Comparison of ENCODE assay signal across 8 cellular contexts in genomic region chr5:14108170-14108996, GRCh38. TPM values are rescaled to one million over a fixed set of nuclear protein-coding genes. Genes with fewer than 3 reads are reported as not detected.
DNase-seq lines count a peak whose midpoint lies in the region; ATAC-seq and TF ChIP-seq lines count a peak whose summit lies in the region.

No MANE protein-coding gene starts in this region.

- intact Hi-C loops in Right ventricle myocardium inferior (cut with DNase I): loop anchor here (1.0 to 5.0 kb wide), 3 partner anchors 34 to 162 kb away; partner anchors contain the start of gene TRIO
- intact Hi-C loops in cardiac septum (cut with DNase I): loop anchor here (2.0 to 5.0 kb wide), 4 partner anchors 34 to 160 kb away; partner anchors contain the start of gene TRIO
- intact Hi-C loops in dendritic cell treated with granulocyte-macrophage colony-stimulating factor and Interleukin-4, amounts not matched to agents 40 ng/mL and 50 ng/mL, for 4 days (cut with micrococcal nuclease): loop anchor here (2.0 to 5.0 kb wide), 2 partner anchors 34 to 162 kb away; partner anchors contain the start of gene TRIO
- intact Hi-C loops in left lung (cut with DNase I): loop anchor here in 1 of 2 donors (10.0 kb wide), 1 partner anchor 114 kb away; no protein-coding TSS in a partner anchor
- intact Hi-C loops in stomach (cut with DNase I; ENCODE audit: low total_unique reads): loop anchor here (10.0 kb wide), 1 partner anchor 124 kb away; no protein-coding TSS in a partner anchor

- no peaks in the 10 kb centered on the region for H3K36me3 Mint-ChIP-seq in dendritic cell treated with granulocyte-macrophage colony-stimulating factor and Interleukin-4, amounts not matched to agents 40 ng/mL and 50 ng/mL, for 4 days (ENCODE audit: low read depth)

- H3K4me1 ChIP-seq in RWPE2 (ENCODE audit: insufficient read depth, poor library complexity, severe bottlenecking) (peaks cover 19% of the 10 kb centered on the region), left lung (peaks cover 0 to 29% of the 10 kb centered on the region in 2 donors), stomach (peaks cover 0 to 19% (median 14%) of the 10 kb centered on the region in 4 donors)

- H3K27ac Mint-ChIP-seq in dendritic cell treated with granulocyte-macrophage colony-stimulating factor and Interleukin-4, amounts not matched to agents 40 ng/mL and 50 ng/mL, for 4 days: peak overlapping the region; percentile 78

- H3K4me3 ChIP-seq in Jurkat, Clone E6-1 (ENCODE audit: low read length): no peak overlapping the region
- H3K4me3 ChIP-seq in RWPE2 (ENCODE audit: severe bottlenecking) (no peak overlapping the region), left lung (no peak overlapping the region), stomach (peak overlapping the region; percentile 23 to 33 (median 26))

- ATAC-seq in Right ventricle myocardium inferior: peak; percentile 85
- ATAC-seq in RWPE2 (ENCODE audit: low read depth): peak; percentile 46; the same call in 2 of the 3 replicates
- peak; percentile 96 for ATAC-seq in left lung

- TF ChIP-seq CTCF in RWPE2 (IDR thresholded peaks at IDR 0.05; ENCODE audit: poor library complexity, severe bottlenecking) (peak; percentile 81), left lung (IDR thresholded peaks at IDR 0.05) (peak; percentile 63 to 78), stomach (IDR thresholded peaks at IDR 0.05) (peak in 5 of 7 experiments; percentile 29 to 86 (median 75))

- H3K36me3 ChIP-seq in RWPE2 (ENCODE audit: low read depth): no peaks in the 10 kb centered on the region
- H3K36me3 ChIP-seq in left lung: no peaks in the 10 kb centered on the region
- no peaks in the 10 kb centered on the region for H3K36me3 ChIP-seq in stomach

- H3K9me3 Mint-ChIP-seq in dendritic cell treated with granulocyte-macrophage colony-stimulating factor and Interleukin-4, amounts not matched to agents 40 ng/mL and 50 ng/mL, for 4 days: peaks cover 4% of the 10 kb centered on the region

- H3K9me3 ChIP-seq in RWPE2 (ENCODE audit: severe bottlenecking) (no peaks in the 10 kb centered on the region), left lung (no peaks in the 10 kb centered on the region), stomach (no peaks in the 10 kb centered on the region)

- 14 to 17% (median 16%) methylated on average over 21 of the region's 21 CpGs for WGBS in stomach, 5 donors

- peak overlapping the region; percentile 74 for H3K4me3 Mint-ChIP-seq in dendritic cell treated with granulocyte-macrophage colony-stimulating factor and Interleukin-4, amounts not matched to agents 40 ng/mL and 50 ng/mL, for 4 days

- H3K27me3 ChIP-seq in RWPE2 (ENCODE audit: insufficient read depth, poor library complexity, severe bottlenecking): no peaks in the 10 kb centered on the region
- no peaks in the 10 kb centered on the region for H3K27me3 ChIP-seq in left lung
- no peaks in the 10 kb centered on the region for H3K27me3 ChIP-seq in stomach

- H3K4me1 Mint-ChIP-seq in dendritic cell treated with granulocyte-macrophage colony-stimulating factor and Interleukin-4, amounts not matched to agents 40 ng/mL and 50 ng/mL, for 4 days (ENCODE audit: low read depth): peaks cover 21% of the 10 kb centered on the region

- TF ChIP-seq EP300 in stomach (IDR thresholded peaks at IDR 0.05): no peak

- TF ChIP-seq POLR2A in stomach (IDR thresholded peaks at IDR 0.05): no peak

- H3K27me3 Mint-ChIP-seq in dendritic cell treated with granulocyte-macrophage colony-stimulating factor and Interleukin-4, amounts not matched to agents 40 ng/mL and 50 ng/mL, for 4 days: peaks cover 6% of the 10 kb centered on the region

- DNase-seq in Right ventricle myocardium inferior (ENCODE audit: missing footprints) (peak; percentile 52), cardiac septum (ENCODE audit: low spot score) (no peak), GOT3 (lab: John Stamatoyannopoulos, UW) (peak; percentile 19), RWPE2 (ENCODE audit: low spot score) (no peak), left lung (peak in 1 of 2 donors; percentile 46), stomach (peak; percentile 71)
- peak; percentile 54 for DNase-seq in Jurkat, Clone E6-1 (ENCODE audit: low read depth, low spot score)

- H3K27ac ChIP-seq in RWPE2 (ENCODE audit: poor library complexity, severe bottlenecking): peak overlapping the region; percentile 7
- peak overlapping the region in 1 of 2 donors; percentile 2 for H3K27ac ChIP-seq in left lung
- H3K27ac ChIP-seq in stomach: peak overlapping the region in 3 of 5 donors; percentile 29 to 59 (median 35)

RNA-seq across cellular contexts. Expression of gene TRIO, which starts 34.8 kb away (rescaled TPM):
- total RNA-seq in Right ventricle myocardium inferior (56.9 TPM), cardiac septum (89.8 TPM), left lung (100 to 1,000 TPM; 122 to 151 TPM), stomach (100 to 1,000 TPM in 4 of 5 donors, 10 to 100 TPM in 1; 67.1 to 558 (median 199) TPM)
- polyA plus RNA-seq in Jurkat, Clone E6-1 (2012; ENCODE audit: insufficient read depth, insufficient read length): 30.3 TPM
- polyA plus RNA-seq in stomach: 10 to 100 TPM in 2 of 3 donors, 1 to 10 TPM in 1; 9.9 to 20.8 (median 15.3) TPM

Comparison
In these comparisons a context has a peak if more than half of its experiments do, and no peak if none do; other contexts are left out.
1. DNase-seq: peak in Right ventricle myocardium inferior (single experiment), GOT3 (single experiment), Jurkat, Clone E6-1 (single experiment) and stomach (single experiment); none in cardiac septum (single experiment) and RWPE2 (single experiment).
2. ATAC-seq: peak in every context shown above with its lines; median percentile 96 in left lung; 85 in Right ventricle myocardium inferior; 46 in RWPE2.
3. H3K4me3 ChIP-seq: peak in stomach (4 of 4); none in Jurkat, Clone E6-1 (single experiment), RWPE2 (single experiment) and left lung (0 of 2).
4. Peak in every context shown above with its lines, with median percentiles within 50 percentile points of each other: CTCF ChIP-seq.